ENCODE assay signal across 14 cellular contexts in genomic region chr11:43922974-43923326, GRCh38. TPM values are rescaled to one million over a fixed set of nuclear protein-coding genes. Genes with fewer than 3 reads are reported as not detected.
DNase-seq lines count a peak whose midpoint lies in the region; ATAC-seq, FAIRE-seq and TF ChIP-seq lines count a peak whose summit lies in the region.
"Had no signal": no experiment of that assay in that cellular context is flagged by ENCODE, and none has a peak within 500 bp of the region (broad histone marks: within the 10 kb centered on the region; RNA-seq: fewer than 3 reads in every experiment).

No MANE protein-coding gene starts in this region.

- WGBS in small intestine, 3 donors: 60 to 81% (median 79%) methylated on average over 6 of the region's 6 CpGs
- WGBS in lower leg skin, 2 donors: 58 to 68% methylated on average over 6 of the region's 6 CpGs

- no peaks in the 10 kb centered on the region for H3K27me3 ChIP-seq in ACC112 (ENCODE audit: insufficient read depth, low read length)
- H3K27me3 ChIP-seq in brain microvascular endothelial cell (replicated peaks): no peaks in the 10 kb centered on the region
- no peaks in the 10 kb centered on the region for H3K27me3 ChIP-seq in left lung
- H3K27me3 ChIP-seq in small intestine (ENCODE audit: control insufficient read depth in 2 of 2, insufficient read depth in 2 of 2, low read length in 2 of 2): no peaks in the 10 kb centered on the region

- no peaks in the 10 kb centered on the region for H3K79me2 ChIP-seq in ACC112 (ENCODE audit: control insufficient read depth, insufficient read depth, low read length, unreplicated experiment)

- H3K4me1 ChIP-seq in ACC112 (ENCODE audit: control insufficient read depth, insufficient read depth, low read length, unreplicated experiment) (peaks cover 45% of the 10 kb centered on the region), left lung (peaks cover 20 to 34% of the 10 kb centered on the region in 2 donors), small intestine (ENCODE audit: control insufficient read depth in 2 of 2, insufficient read depth in 1 of 2, low read depth in 1 of 2, low read length in 1 of 2) (peaks cover 0 to 5% of the 10 kb centered on the region in 2 donors)

- H3K36me3 ChIP-seq in ACC112 (ENCODE audit: insufficient read depth, low read length): peaks cover 7% of the 10 kb centered on the region; the same call in 1 of the 2 replicates
- H3K36me3 ChIP-seq in brain microvascular endothelial cell (replicated peaks): peaks cover 2% of the 10 kb centered on the region
- H3K36me3 ChIP-seq in left lung: peaks cover 0 to 36% of the 10 kb centered on the region in 2 donors
- H3K36me3 ChIP-seq in small intestine (ENCODE audit: control insufficient read depth in 2 of 2, insufficient read depth in 2 of 2, low read length in 2 of 2): peaks cover 5 to 6% of the 10 kb centered on the region in 2 donors

- TF ChIP-seq CTCF in brain microvascular endothelial cell (IDR thresholded peaks at IDR 0.05; ENCODE audit: low read depth, low read length, missing control alignments) (no peak), left lung (IDR thresholded peaks at IDR 0.05) (no peak), GM13976 (IDR thresholded peaks at IDR 0.05; ENCODE audit: borderline replicate concordance, control extremely low read depth, extremely low read depth, insufficient read depth, missing control alignments) (no peak), lower leg skin (IDR thresholded peaks at IDR 0.05) (no peak)

- intact Hi-C loops in left lung (cut with DNase I): no loop called here
- intact Hi-C loops in lower leg skin (cut with DNase I; ENCODE audit: low total_unique reads): no loop called here

- H3K4me3 ChIP-seq in ACC112 (ENCODE audit: low read depth, low read length): no peak overlapping the region
- no peak overlapping the region for H3K4me3 ChIP-seq in brain microvascular endothelial cell (ENCODE audit: low read depth, low read length)
- no peak overlapping the region for H3K4me3 ChIP-seq in left lung
- H3K4me3 ChIP-seq in small intestine (ENCODE audit: low read depth in 1 of 2, low read length in 2 of 2): no peak overlapping the region
- H3K4me3 ChIP-seq in lower leg skin (ENCODE audit: low read depth, poor library complexity, severe bottlenecking): no peak overlapping the region

- H3K9me3 ChIP-seq in left lung (no peaks in the 10 kb centered on the region), small intestine (ENCODE audit: control insufficient read depth, low read depth) (no peaks in the 10 kb centered on the region)

- in situ Hi-C loops in brain microvascular endothelial cell (cut with HindIII; ENCODE audit: low pct_ligation_motif_present, low sequenced_read_pairs) (loop anchor here (25.0 kb wide), 1 partner anchor 114 kb away; the partner anchor contains the start of gene ACCSL), GM13976 (cut with MboI; ENCODE audit: low sequenced_read_pairs, unreplicated experiment) (no loop called here)

- FAIRE-seq in small intestine (lab: Jason Lieb, UNC): no peak
- FAIRE-seq: colon had no signal

- no peak for DNase-seq in brain microvascular endothelial cell
- DNase-seq in left lung: no peak
- DNase-seq in small intestine: no peak
- no peak for DNase-seq in GM13976 (ENCODE audit: low spot score)
- no peak for DNase-seq in cerebellum (ENCODE audit: low spot score)
- DNase-seq in SHP77 (lab: John Stamatoyannopoulos, UW): no peak
- DNase-seq in lower leg skin (ENCODE audit: low spot score in 2 of 2): no peak
- DNase-seq: activated CD8-positive, alpha-beta memory T cell treated with anti-CD3 and anti-CD28 coated beads for 24 hours; Kasumi-1; NCI-H1694 treated with DMSO at 0.1 percent for 48 hours; NCI-H82; SHP77 treated with DMSO at 0.1 percent for 48 hours had no signal

- H3K27ac ChIP-seq in ACC112 (ENCODE audit: low read depth, low read length) (peak overlapping the region; percentile 80; the same call in 1 of the 2 replicates), brain microvascular endothelial cell (peak overlapping the region; percentile 78), left lung (peak overlapping the region; percentile 45 to 78), small intestine (ENCODE audit: low read depth in 1 of 2, low read length in 1 of 2) (peak overlapping the region; percentile 4 to 90)

- H2AFZ ChIP-seq in ACC112 (ENCODE audit: low read length, unreplicated experiment): no peak overlapping the region

- no peak for ATAC-seq in left lung

- TF ChIP-seq POLR2A in lower leg skin (IDR thresholded peaks at IDR 0.05): no peak

RNA-seq across cellular contexts. Expression of gene C11orf96, which starts 19.5 kb away (rescaled TPM):
- total RNA-seq in left lung: 10 to 100 TPM; 71.0 to 74.2 TPM
- 10 to 100 TPM in 2 of 3 donors, 1 to 10 TPM in 1; 6.7 to 55.1 (median 36.5) TPM for polyA plus RNA-seq in small intestine
- 17.8 TPM for total RNA-seq in cerebellum
- 100 to 1,000 TPM in 1 of 4 donors, 10 to 100 TPM in 3; 42.5 to 101 (median 60.2) TPM for total RNA-seq in lower leg skin

RNA-seq across cellular contexts. Expression of gene ALKBH3, which starts 42.3 kb away (rescaled TPM):
- total RNA-seq in left lung (10 to 100 TPM; 28.8 to 36.6 TPM), cerebellum (30.8 TPM), lower leg skin (10 to 100 TPM; 34.0 to 43.9 (median 39.8) TPM)
- polyA plus RNA-seq in small intestine: 10 to 100 TPM; 30.0 to 40.3 (median 39.2) TPM
